Comparison of ENCODE assay signal across 9 cellular contexts in genomic region chr1:65247419-65248359, GRCh38.
DNase-seq lines count a peak whose midpoint lies in the region; ATAC-seq and TF ChIP-seq lines count a peak whose summit lies in the region.
"Had no signal": no experiment of that assay in that cellular context is flagged by ENCODE, and none has a peak within 500 bp of the region (broad histone marks: within the 10 kb centered on the region; RNA-seq: fewer than 3 reads in every experiment).

No MANE protein-coding gene starts in this region.

- H3K23ac ChIP-seq in trophoblast cell (ENCODE audit: low read length): no peak overlapping the region

- no peak for TF ChIP-seq EP300 in gastroesophageal sphincter (IDR thresholded peaks at IDR 0.05)

- ATAC-seq in gastroesophageal sphincter: peak; percentile 51
- no peak for ATAC-seq in HG02840 (IDR thresholded peaks at IDR 0.05; ENCODE audit: low FRiP score, unreplicated experiment)

- H3K4me3 ChIP-seq in adipocyte (ENCODE audit: low read length) (peak overlapping the region; percentile 31), gastroesophageal sphincter (no peak overlapping the region), trophoblast cell (ENCODE audit: low read depth, low read length) (no peak overlapping the region)

- peak overlapping the region; percentile 69 for H3K18ac ChIP-seq in trophoblast cell (ENCODE audit: low read length)

- peak overlapping the region; percentile 79 for H4K8ac ChIP-seq in trophoblast cell (ENCODE audit: low read depth, low read length)

- no peak for TF ChIP-seq CTCF in gastroesophageal sphincter (IDR thresholded peaks at IDR 0.05)

- no peak overlapping the region for H2AFZ ChIP-seq in trophoblast cell (ENCODE audit: insufficient read depth, low read length, poor library complexity)

- 26 to 65% methylated on average over 2 to 4 of the region's 4 CpGs for WGBS in gastroesophageal sphincter (ENCODE audit: low coverage in 1 of 2), 2 donors
- no CpG with 5 or more reads among the region's 4 CpGs for whole genome bisulfite sequencing in trophoblast cell (ENCODE audit: extremely low coverage, insufficient coverage, insufficient read length)

- no peak for TF ChIP-seq POLR2A in gastroesophageal sphincter (IDR thresholded peaks at IDR 0.05)

- H3K9me3 ChIP-seq in adipocyte (ENCODE audit: control insufficient read depth, low read length): no peaks in the 10 kb centered on the region
- no peaks in the 10 kb centered on the region for H3K9me3 ChIP-seq in gastroesophageal sphincter
- no peaks in the 10 kb centered on the region for H3K9me3 ChIP-seq in trophoblast cell (ENCODE audit: insufficient read depth, low read depth, low read length)

- H3K4ac ChIP-seq in trophoblast cell (ENCODE audit: low read depth, low read length): peak overlapping the region; percentile 60

- H3K79me1 ChIP-seq in trophoblast cell (ENCODE audit: low read length): peaks cover 14% of the 10 kb centered on the region

- peak overlapping the region; percentile 84 for H4K91ac ChIP-seq in trophoblast cell (ENCODE audit: low read depth, low read length)

- H3K4me2 ChIP-seq in trophoblast cell (ENCODE audit: low read length): peak overlapping the region; percentile 2

- H2BK5ac ChIP-seq in trophoblast cell (ENCODE audit: low read depth, low read length, poor library complexity): peak overlapping the region; percentile 92

- peak overlapping the region; percentile 60 for H2AK5ac ChIP-seq in trophoblast cell (ENCODE audit: low read length)

- H3K27me3 ChIP-seq in adipocyte (replicated peaks; ENCODE audit: control insufficient read depth, insufficient read depth, low read length): no peaks in the 10 kb centered on the region
- no peaks in the 10 kb centered on the region for H3K27me3 ChIP-seq in gastroesophageal sphincter
- no peaks in the 10 kb centered on the region for H3K27me3 ChIP-seq in trophoblast cell (ENCODE audit: insufficient read depth, low read length)

- H4K12ac ChIP-seq in trophoblast cell (ENCODE audit: low read depth, low read length): no peak overlapping the region

- peak overlapping the region; percentile 70 for H3K14ac ChIP-seq in trophoblast cell (ENCODE audit: low read length)

- H3K79me2 ChIP-seq in trophoblast cell (ENCODE audit: control insufficient read depth, insufficient read depth, low read length, poor library complexity): peaks cover 2% of the 10 kb centered on the region

- peak overlapping the region; percentile 49 for H3K9ac ChIP-seq in adipocyte (ENCODE audit: low read length)
- H3K9ac ChIP-seq in trophoblast cell (ENCODE audit: low read length): no peak overlapping the region

- DNase-seq in EH (ENCODE audit: low read depth) (peak; percentile 100), adipocyte (ENCODE audit: low read depth) (peak; percentile 98), trophoblast cell (peak; percentile 96 to 100), LoVo (ENCODE audit: low spot score) (no peak)
- DNase-seq in activated T-cell treated with anti-CD3 and anti-CD28 coated beads, Interleukin-2, amount 50 U/mL, for 1 hour: no peak
- no peak for DNase-seq in stimulated activated CD4-positive, alpha-beta T cell treated with anti-CD3 and anti-CD28 coated beads, Interleukin-15, amount 100 ng/mL, for 24 hours
- DNase-seq: activated naive CD4-positive, alpha-beta T cell treated with anti-CD3 and anti-CD28 coated beads, Interleukin-2, amount 50 U/mL, for 16 hours had no signal

- H3K4me1 ChIP-seq in adipocyte (ENCODE audit: control insufficient read depth, insufficient read depth, low read length): peaks cover 20% of the 10 kb centered on the region
- H3K4me1 ChIP-seq in gastroesophageal sphincter: peaks cover 0 to 10% (median 0%) of the 10 kb centered on the region in 3 donors
- H3K4me1 ChIP-seq in trophoblast cell (ENCODE audit: control insufficient read depth in 1 of 2, insufficient read depth in 2 of 2, low read length in 2 of 2): peaks cover 8 to 10% of the 10 kb centered on the region in 2 experiments

- H3K27ac ChIP-seq in gastroesophageal sphincter: peak overlapping the region in 3 of 4 donors; percentile 41 to 59 (median 59)
- H3K27ac ChIP-seq in trophoblast cell (ENCODE audit: low read depth, low read length): peak overlapping the region; percentile 98

- peak overlapping the region; percentile 90 for H2BK12ac ChIP-seq in trophoblast cell (ENCODE audit: low read length)

- H3K36me3 ChIP-seq in adipocyte (ENCODE audit: control insufficient read depth, insufficient read depth, low read length, severe bottlenecking) (no peaks in the 10 kb centered on the region), gastroesophageal sphincter (no peaks in the 10 kb centered on the region), trophoblast cell (ENCODE audit: control insufficient read depth in 1 of 2, insufficient read depth in 2 of 2, low read length in 2 of 2) (no peaks in the 10 kb centered on the region)

- H2BK120ac ChIP-seq in trophoblast cell (ENCODE audit: insufficient read depth, low read length, poor library complexity): peak overlapping the region; percentile 93

Comparison
In these comparisons a context has a peak if more than half of its experiments do, and no peak if none do; other contexts are left out.
1. DNase-seq: peak in EH (single experiment), adipocyte (single experiment) and trophoblast cell (2 of 2); none in activated T-cell treated with anti-CD3 and anti-CD28 coated beads, Interleukin-2, amount 50 U/mL, for 1 hour (single experiment), LoVo (single experiment) and stimulated activated CD4-positive, alpha-beta T cell treated with anti-CD3 and anti-CD28 coated beads, Interleukin-15, amount 100 ng/mL, for 24 hours (single experiment).